ENCODE assay signal across 9 cellular contexts in the genomic region with DNA sequence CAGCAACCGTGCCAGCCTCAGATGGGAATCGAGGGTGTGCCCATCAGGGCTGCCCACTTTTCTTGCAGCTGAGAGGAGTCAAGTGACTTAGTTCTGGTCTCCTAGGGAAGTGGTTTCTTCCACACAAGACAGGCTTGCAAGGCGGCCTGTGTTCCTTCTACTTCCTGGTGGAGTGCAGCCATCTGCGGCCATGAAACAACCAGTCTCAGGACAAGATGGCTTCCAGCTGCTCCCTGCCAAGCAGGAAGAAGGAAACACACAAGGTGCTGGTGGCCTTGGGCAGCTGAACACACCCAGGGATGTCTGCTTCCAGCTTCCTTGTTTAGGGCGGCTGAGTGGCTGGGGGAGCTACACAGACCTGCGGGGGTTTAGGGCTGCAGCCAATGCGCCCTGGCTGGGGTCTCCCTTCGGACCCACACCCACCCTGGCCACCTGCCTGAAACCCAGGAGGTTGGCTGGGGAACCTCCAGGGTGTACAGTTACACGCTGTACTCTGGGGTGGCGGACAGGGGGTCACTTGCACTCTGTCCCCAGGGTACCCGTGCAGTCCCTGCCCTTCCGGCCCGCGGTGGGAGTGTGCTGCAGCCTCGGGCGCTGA. TPM values are rescaled to one million over a fixed set of nuclear protein-coding genes. Genes with fewer than 3 reads are reported as not detected.
DNase-seq lines count a peak whose midpoint lies in the region; ATAC-seq and TF ChIP-seq lines count a peak whose summit lies in the region.
"Had no signal": no experiment of that assay in that cellular context is flagged by ENCODE, and none has a peak within 500 bp of the region (broad histone marks: within the 10 kb centered on the region; RNA-seq: fewer than 3 reads in every experiment).

No MANE protein-coding gene starts in this region.

- H3K9ac ChIP-seq in DND-41 (ENCODE audit: low read depth, low read length), result no peak overlapping the region
- no peak overlapping the region for H3K9ac ChIP-seq in endodermal cell (ENCODE audit: extremely low read depth, low read length, poor library complexity, severe bottlenecking)

- H2AFZ ChIP-seq in DND-41 (ENCODE audit: low read depth, low read length), result peak overlapping the region; percentile 49
- peak overlapping the region; percentile 59 for H2AFZ ChIP-seq in GM23338
- H2AFZ ChIP-seq in OCI-LY7 (ENCODE audit: low read length), result peak overlapping the region; percentile 65

- no TSS peak for BruUV-seq in OCI-LY7 (replicated peaks; lab: Mats Ljungman, UMichigan)

- POLR2A ChIA-PET in OCI-LY7 (lab: Charles Lee), result interaction anchor here (0.6 to 10.8 kb wide), 7 partner anchors 14 to 1170 kb away, joined by 4 to 209 read pairs (median 12); a partner anchor contains a TSS
- POLR2A ChIA-PET in naive thymus-derived CD8-positive, alpha-beta T cell (lab: Charles Lee), result interaction anchor here (1.0 kb wide), 1 partner anchor 37 kb away, joined by 3 read pairs; no protein-coding TSS in a partner anchor

- peaks cover 8% of the 10 kb centered on the region for H3K27me3 Mint-ChIP-seq in GM23338 (ENCODE audit: insufficient read depth, low read depth, poor library complexity)
- peaks cover 24% of the 10 kb centered on the region for H3K27me3 Mint-ChIP-seq in endodermal cell (ENCODE audit: insufficient read depth)
- peaks cover 2 to 19% (median 11%) of the 10 kb centered on the region in 5 donors for H3K27me3 Mint-ChIP-seq in naive thymus-derived CD8-positive, alpha-beta T cell

- H3K4me2 ChIP-seq in DND-41 (ENCODE audit: insufficient read depth, low read length), result no peak overlapping the region
- H3K4me2 ChIP-seq in GM23338, result peak overlapping the region; percentile 90
- peak overlapping the region; percentile 91 for H3K4me2 ChIP-seq in OCI-LY7 (ENCODE audit: low read length)

- H3K9me3 Mint-ChIP-seq in GM23338 (no peaks in the 10 kb centered on the region), endodermal cell (no peaks in the 10 kb centered on the region)
- H3K9me3 Mint-ChIP-seq in naive thymus-derived CD8-positive, alpha-beta T cell, result no peaks in the 10 kb centered on the region

- no peak overlapping the region for H3K27ac ChIP-seq in DND-41 (ENCODE audit: low read length)
- H3K27ac ChIP-seq in GM23338 (ENCODE audit: low read depth), result no peak overlapping the region
- H3K27ac ChIP-seq in OCI-LY7 (ENCODE audit: low read depth, low read length, poor library complexity, severe bottlenecking), result peak overlapping the region; percentile 100
- H3K27ac ChIP-seq in endodermal cell (ENCODE audit: low read depth, low read length), result no peak overlapping the region
- H3K27ac ChIP-seq: SK-N-MC had no signal

- ATAC-seq in DND-41 (ENCODE audit: insufficient read depth, low read depth) (no peak), GM23338 (no peak), GM18858 (IDR thresholded peaks at IDR 0.05; ENCODE audit: unreplicated experiment) (no peak), HG03460 (IDR thresholded peaks at IDR 0.05; ENCODE audit: unreplicated experiment) (no peak)
- ATAC-seq in naive thymus-derived CD8-positive, alpha-beta T cell, result no peak

- no peak overlapping the region for H3K27ac Mint-ChIP-seq in GM23338
- no peak overlapping the region for H3K27ac Mint-ChIP-seq in endodermal cell
- peak overlapping the region; percentile 12 to 98 (median 90) for H3K27ac Mint-ChIP-seq in naive thymus-derived CD8-positive, alpha-beta T cell

- DNase-seq in DND-41 (no peak), GM23338 (ENCODE audit: low spot score) (no peak), OCI-LY7 (ENCODE audit: low spot score) (peak; percentile 79), endodermal cell (peak; percentile 46), ecto neural progenitor cell (ENCODE audit: low spot score) (no peak)
- DNase-seq in naive thymus-derived CD8-positive, alpha-beta T cell, result no peak

- H3K4me1 ChIP-seq in DND-41 (ENCODE audit: insufficient read depth, low read length) (no peaks in the 10 kb centered on the region), GM23338 (ENCODE audit: insufficient read depth) (peaks cover 7% of the 10 kb centered on the region), OCI-LY7 (ENCODE audit: insufficient read depth, low read length, poor library complexity, severe bottlenecking) (peaks cover 81% of the 10 kb centered on the region), endodermal cell (ENCODE audit: control insufficient read depth, insufficient read depth, low read length) (no peaks in the 10 kb centered on the region)

- no peaks in the 10 kb centered on the region for H3K79me2 ChIP-seq in DND-41 (ENCODE audit: insufficient read depth, low read length)
- no peaks in the 10 kb centered on the region for H3K79me2 ChIP-seq in GM23338 (replicated peaks; ENCODE audit: insufficient read depth)
- H3K79me2 ChIP-seq in OCI-LY7 (ENCODE audit: insufficient read depth, low read depth, low read length), result no peaks in the 10 kb centered on the region; the same call in 1 of the 2 replicates

- no peaks in the 10 kb centered on the region for H3K9me2 ChIP-seq in GM23338 (ENCODE audit: insufficient read depth)
- no peaks in the 10 kb centered on the region for H3K9me2 ChIP-seq in OCI-LY7 (ENCODE audit: insufficient read depth, low read length)

- no peak for TF ChIP-seq CTCF in DND-41 (IDR thresholded peaks at IDR 0.05; ENCODE audit: borderline replicate concordance, extremely low read depth, low read length, poor library complexity, severe bottlenecking)
- TF ChIP-seq CTCF in GM23338 (conservative IDR thresholded peaks at IDR 0.05; ENCODE audit: low read depth in 2 of 2), result no peak
- no peak for TF ChIP-seq CTCF in OCI-LY7 (conservative IDR thresholded peaks at IDR 0.05; ENCODE audit: low read length)
- no peak for TF ChIP-seq CTCF in endodermal cell (conservative IDR thresholded peaks at IDR 0.05)

- peaks cover 23% of the 10 kb centered on the region for H3K4me1 Mint-ChIP-seq in GM23338
- peaks cover 25% of the 10 kb centered on the region for H3K4me1 Mint-ChIP-seq in endodermal cell
- peaks cover 5 to 32% (median 16%) of the 10 kb centered on the region in 4 donors for H3K4me1 Mint-ChIP-seq in naive thymus-derived CD8-positive, alpha-beta T cell

- CTCF ChIA-PET in OCI-LY7 (lab: Charles Lee; ENCODE audit: unreplicated experiment), result interaction anchor here (0.6 to 2.2 kb wide), 7 partner anchors 11 to 49 kb away, joined by 3 to 9 read pairs (median 4); a partner anchor contains a TSS

- no peaks in the 10 kb centered on the region for H3K9me3 ChIP-seq in DND-41 (ENCODE audit: insufficient read depth, low read length, severe bottlenecking)
- H3K9me3 ChIP-seq in OCI-LY7 (ENCODE audit: low read length), result no peaks in the 10 kb centered on the region
- H3K9me3 ChIP-seq in endodermal cell (ENCODE audit: control insufficient read depth, low read length), result no peaks in the 10 kb centered on the region

- H3K36me3 Mint-ChIP-seq in GM23338 (ENCODE audit: low read depth) (no peaks in the 10 kb centered on the region), endodermal cell (ENCODE audit: low read depth) (no peaks in the 10 kb centered on the region)
- H3K36me3 Mint-ChIP-seq in naive thymus-derived CD8-positive, alpha-beta T cell, result peaks cover 0 to 6% (median 0%) of the 10 kb centered on the region in 3 donors

- no peaks in the 10 kb centered on the region for H3F3A ChIP-seq in GM23338 (replicated peaks; ENCODE audit: low read depth)

- H3K36me3 ChIP-seq in DND-41 (ENCODE audit: insufficient read depth, low read length) (no peaks in the 10 kb centered on the region), GM23338 (ENCODE audit: insufficient read depth) (no peaks in the 10 kb centered on the region), OCI-LY7 (ENCODE audit: insufficient read depth, low read length) (no peaks in the 10 kb centered on the region), endodermal cell (ENCODE audit: control insufficient read depth, insufficient read depth, low read length) (no peaks in the 10 kb centered on the region)

- H4K20me1 ChIP-seq in DND-41 (ENCODE audit: insufficient read depth, low read length) (no peaks in the 10 kb centered on the region), GM23338 (replicated peaks; ENCODE audit: insufficient read depth) (no peaks in the 10 kb centered on the region), OCI-LY7 (ENCODE audit: insufficient read depth, low read length) (no peaks in the 10 kb centered on the region)

- peak overlapping the region; percentile 82 for H3K4me3 Mint-ChIP-seq in GM23338
- H3K4me3 Mint-ChIP-seq in endodermal cell, result peak overlapping the region; percentile 76
- H3K4me3 Mint-ChIP-seq in naive thymus-derived CD8-positive, alpha-beta T cell, result peak overlapping the region; percentile 79 to 98 (median 90)

- WGBS in endodermal cell (ENCODE audit: insufficient coverage in 1 of 2, insufficient read length in 1 of 2), 2 experiments, result 78 to 79% methylated on average over 12 to 16 of the region's 16 CpGs

- H3K4me3 ChIP-seq in DND-41 (ENCODE audit: low read depth in 1 of 2, low read length in 2 of 2), result no peak overlapping the region
- peak overlapping the region; percentile 85 for H3K4me3 ChIP-seq in GM23338
- peak overlapping the region; percentile 61 for H3K4me3 ChIP-seq in OCI-LY7 (ENCODE audit: low read depth, low read length, poor library complexity, severe bottlenecking)
- peak overlapping the region; percentile 84 for H3K4me3 ChIP-seq in endodermal cell (ENCODE audit: low read length)

- no peaks in the 10 kb centered on the region for H3K27me3 ChIP-seq in DND-41 (ENCODE audit: insufficient read depth, low read length, poor library complexity)
- peaks cover 17% of the 10 kb centered on the region for H3K27me3 ChIP-seq in GM23338 (ENCODE audit: insufficient read depth)
- H3K27me3 ChIP-seq in endodermal cell (ENCODE audit: control insufficient read depth, insufficient read depth, low read length, poor library complexity, severe bottlenecking), result peaks cover 4% of the 10 kb centered on the region

- intact Hi-C loops in OCI-LY7 (cut with micrococcal nuclease; ENCODE audit: unreplicated experiment), result loop anchor here (1.0 kb wide), 1 partner anchor 18 kb away; no protein-coding TSS in a partner anchor

RNA-seq across cellular contexts. Expression of a gene that starts 34.7 kb away (rescaled TPM):
- 9.8 and 10.9 TPM in 2 replicates for total RNA-seq in GM23338 (2014; rRNA removed; shearing (Covaris generic))
- polyA plus RNA-seq in GM23338 (2016; fragmentation: Nextera tagmentation; extraction: Ambion mirVana), result 8.7 and 10.1 TPM in 2 replicates
- 96.6 and 107 TPM in 2 replicates for total RNA-seq in OCI-LY7 (2014; rRNA removed; shearing (Covaris generic))
- 309 and 363 TPM in 2 replicates for total RNA-seq in OCI-LY7 (2022)
- total RNA-seq in endodermal cell, result 10 to 100 TPM; 16.4 to 19.6 TPM
- polyA plus RNA-seq in endodermal cell (2013, experiment 1 of 2), result 15.1 TPM
- polyA plus RNA-seq in endodermal cell (2013, experiment 2 of 2), result 13.8 TPM
- 10 to 100 TPM; 40.5 to 42.8 TPM for total RNA-seq in naive thymus-derived CD8-positive, alpha-beta T cell
- polyA plus RNA-seq in naive thymus-derived CD8-positive, alpha-beta T cell, result 10 to 100 TPM; 33.7 to 47.5 (median 33.9) TPM

RNA-seq across cellular contexts. Expression of a gene that starts 47.9 kb away (rescaled TPM):
- total RNA-seq in GM23338 (2014; rRNA removed; shearing (Covaris generic)), result 113 and 147 TPM in 2 replicates
- 87.8 and 88.6 TPM in 2 replicates for polyA plus RNA-seq in GM23338 (2016; fragmentation: Nextera tagmentation; extraction: Ambion mirVana)
- 265 and 266 TPM in 2 replicates for total RNA-seq in OCI-LY7 (2014; rRNA removed; shearing (Covaris generic))
- total RNA-seq in OCI-LY7 (2022), result 314 and 327 TPM in 2 replicates
- 10 to 100 TPM; 47.1 to 55.1 TPM for total RNA-seq in endodermal cell
- polyA plus RNA-seq in endodermal cell (2013, experiment 1 of 2), result 38.5 TPM
- 36.8 TPM for polyA plus RNA-seq in endodermal cell (2013, experiment 2 of 2)
- total RNA-seq in naive thymus-derived CD8-positive, alpha-beta T cell, result 10 to 100 TPM; 94.0 to 99.6 TPM
- polyA plus RNA-seq in naive thymus-derived CD8-positive, alpha-beta T cell, result 10 to 100 TPM; 58.4 to 96.7 (median 84.9) TPM

Comparison
In these comparisons a context has a peak if more than half of its experiments do, and no peak if none do; other contexts are left out.
1. DNase-seq: peak in OCI-LY7 (single experiment) and endodermal cell (single experiment); none in DND-41 (single experiment), GM23338 (single experiment), naive thymus-derived CD8-positive, alpha-beta T cell (0 of 10) and ecto neural progenitor cell (single experiment).
2. H3K4me3 ChIP-seq: peak in GM23338 (single experiment), OCI-LY7 (single experiment) and endodermal cell (single experiment); none in DND-41 (0 of 2).
3. H3K27ac Mint-ChIP-seq: peak in naive thymus-derived CD8-positive, alpha-beta T cell (10 of 10); none in GM23338 (single experiment) and endodermal cell (single experiment).
4. Peak in every context shown above with its lines, with median percentiles within 50 percentile points of each other: H2AFZ ChIP-seq and H3K4me3 Mint-ChIP-seq.